Comparison of ENCODE assay signal across 11 cellular contexts in the genomic region with DNA sequence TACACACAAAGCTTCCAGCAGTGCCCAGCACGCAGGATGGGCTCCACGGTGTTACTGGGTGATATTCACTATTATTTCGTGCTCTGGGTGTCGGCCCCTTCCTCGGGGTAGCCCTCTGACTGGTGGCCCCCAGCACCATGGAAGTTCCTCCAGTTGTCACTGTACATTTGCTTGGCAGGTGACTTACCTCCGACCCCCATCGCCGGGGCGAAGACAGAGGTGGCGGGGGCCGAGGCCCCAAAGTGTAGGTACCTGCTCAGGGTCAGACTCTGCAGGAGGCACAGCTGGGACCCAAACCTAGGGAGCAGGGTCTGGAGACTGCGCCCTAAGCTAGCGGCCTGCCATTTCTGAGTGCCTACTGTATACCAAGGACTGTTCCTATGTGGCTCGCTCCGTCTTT.
DNase-seq lines count a peak whose midpoint lies in the region; ATAC-seq and TF ChIP-seq lines count a peak whose summit lies in the region.
"Had no signal": no experiment of that assay in that cellular context is flagged by ENCODE, and none has a peak within 500 bp of the region (broad histone marks: within the 10 kb centered on the region; RNA-seq: fewer than 3 reads in every experiment).

No MANE protein-coding gene starts in this region.

- H2BK15ac ChIP-seq in neuronal stem cell (ENCODE audit: low read length): no peak overlapping the region

- CTCF ChIA-PET in mammary epithelial cell (lab: Charles Lee; ENCODE audit: low non-redundant PET): no interaction called here
- CTCF ChIA-PET in Caco-2 (lab: Charles Lee): no interaction called here

- 98% methylated on average over 15 of the region's 15 CpGs for WGBS in mammary epithelial cell (ENCODE audit: low coverage, missing lambda C conversion rate)
- WGBS in neuronal stem cell (ENCODE audit: extremely low coverage in 2 of 2, insufficient read length in 2 of 2, insufficient replicate concordance in 1 of 2), 2 donors: no CpG with 5 or more reads among the region's 15 CpGs

- H3K4me2 ChIP-seq in mammary epithelial cell (ENCODE audit: insufficient read depth, low read depth, low read length): no peak overlapping the region
- H3K4me2 ChIP-seq in neuronal stem cell (ENCODE audit: insufficient read depth, low read length, poor library complexity, severe bottlenecking): no peak overlapping the region

- peaks cover 9% of the 10 kb centered on the region for H3K79me2 ChIP-seq in mammary epithelial cell (ENCODE audit: insufficient read depth, low read length)

- POLR2A ChIA-PET in Caco-2 (lab: Charles Lee): no interaction called here

- no peaks in the 10 kb centered on the region for H3K9me3 ChIP-seq in breast epithelium
- no peaks in the 10 kb centered on the region for H3K9me3 ChIP-seq in mammary epithelial cell (replicated peaks; ENCODE audit: insufficient read depth, low read length)
- H3K9me3 ChIP-seq in neuronal stem cell (replicated peaks in 1 of 2; ENCODE audit: control insufficient read depth in 2 of 2, insufficient read depth in 1 of 2, low read depth in 1 of 2, low read length in 2 of 2): no peaks in the 10 kb centered on the region
- no peaks in the 10 kb centered on the region for H3K9me3 ChIP-seq in Caco-2

- no TSS peak for BruUV-seq in mammary epithelial cell (replicated peaks; lab: Mats Ljungman, UMichigan)
- no TSS peak for BruUV-seq in Caco-2 (replicated peaks; lab: Mats Ljungman, UMichigan)

- H3K27ac ChIP-seq in breast epithelium: peak overlapping the region; percentile 84 to 88
- H3K27ac ChIP-seq in mammary epithelial cell (ENCODE audit: insufficient read depth, low read depth, low read length): no peak overlapping the region
- H3K27ac ChIP-seq in cingulate gyrus (ENCODE audit: low read depth, low read length): peak overlapping the region; percentile 96
- H3K27ac ChIP-seq in neuronal stem cell (replicated peaks; ENCODE audit: low read length): no peak overlapping the region

- H3K9ac ChIP-seq in mammary epithelial cell (ENCODE audit: insufficient read depth, low read length) (no peak overlapping the region), neuronal stem cell (ENCODE audit: low read depth, low read length, poor library complexity) (no peak overlapping the region)

- peak overlapping the region; percentile 75 for H2BK120ac ChIP-seq in neuronal stem cell (ENCODE audit: low read depth, low read length)

- H3K4me1 ChIP-seq in breast epithelium (peaks cover 12 to 28% of the 10 kb centered on the region in 2 donors), mammary epithelial cell (ENCODE audit: insufficient read depth, low read length) (peaks cover 19% of the 10 kb centered on the region), neuronal stem cell (ENCODE audit: control insufficient read depth in 2 of 2, insufficient read depth in 1 of 2, low read depth in 1 of 2, low read length in 2 of 2) (peaks cover 19 to 21% of the 10 kb centered on the region in 2 donors), Caco-2 (peaks cover 10% of the 10 kb centered on the region)

- H4K91ac ChIP-seq in neuronal stem cell (ENCODE audit: low read depth, low read length, poor library complexity): no peak overlapping the region

- intact Hi-C loops in breast epithelium (cut with DNase I; ENCODE audit: low total_unique reads): no loop called here
- intact Hi-C loops in mammary epithelial cell (cut with micrococcal nuclease): no loop called here
- intact Hi-C loops in Caco-2 (cut with micrococcal nuclease; ENCODE audit: unreplicated experiment): no loop called here

- H4K20me1 ChIP-seq in mammary epithelial cell (ENCODE audit: insufficient read depth, low read length): no peaks in the 10 kb centered on the region

- peak overlapping the region; percentile 16 for H3K27ac Mint-ChIP-seq in type B pancreatic cell
- H3K27ac Mint-ChIP-seq in effector memory CD8-positive, alpha-beta T cell: peak overlapping the region in 1 of 2 donors; percentile 67
- no peak overlapping the region for H3K27ac Mint-ChIP-seq in Caco-2 (ENCODE audit: unreplicated experiment)

- H3K4me1 Mint-ChIP-seq in type B pancreatic cell (ENCODE audit: unreplicated experiment): peaks cover 16% of the 10 kb centered on the region
- H3K4me1 Mint-ChIP-seq in effector memory CD8-positive, alpha-beta T cell (ENCODE audit: low read depth in 2 of 2): peaks cover 14 to 19% of the 10 kb centered on the region in 2 donors
- H3K4me1 Mint-ChIP-seq in Caco-2 (ENCODE audit: low read depth, unreplicated experiment): peaks cover 7% of the 10 kb centered on the region

- H3K36me3 Mint-ChIP-seq in type B pancreatic cell: peaks cover 4% of the 10 kb centered on the region
- peaks cover 18% of the 10 kb centered on the region for H3K36me3 Mint-ChIP-seq in effector memory CD8-positive, alpha-beta T cell (ENCODE audit: insufficient read depth)
- peaks cover 64% of the 10 kb centered on the region for H3K36me3 Mint-ChIP-seq in Caco-2 (ENCODE audit: insufficient read depth, unreplicated experiment)

- H2AFZ ChIP-seq in mammary epithelial cell (ENCODE audit: low read depth, low read length) (no peak overlapping the region), neuronal stem cell (ENCODE audit: low read length) (no peak overlapping the region)

- no peak for TF ChIP-seq CTCF in breast epithelium (IDR thresholded peaks at IDR 0.05)
- TF ChIP-seq CTCF in mammary epithelial cell (conservative IDR thresholded peaks at IDR 0.05 in 1 of 2, IDR thresholded peaks at IDR 0.05 in 1 of 2; ENCODE audit: extremely low read depth in 1 of 2, insufficient read depth in 1 of 2, low read depth in 1 of 2, low read length in 2 of 2): no peak
- no peak for TF ChIP-seq CTCF in type B pancreatic cell (conservative IDR thresholded peaks at IDR 0.05)
- no peak for TF ChIP-seq CTCF in Caco-2 (IDR thresholded peaks at IDR 0.05; ENCODE audit: insufficient read depth in 1 of 2, low read depth in 1 of 2, low read length in 1 of 2, severe bottlenecking in 1 of 2, unreplicated experiment in 1 of 2)

- H2AK5ac ChIP-seq in neuronal stem cell (ENCODE audit: low read depth, low read length): no peak overlapping the region

- H3K23ac ChIP-seq in neuronal stem cell (ENCODE audit: low read depth, low read length, poor library complexity): no peak overlapping the region

- H2BK12ac ChIP-seq in neuronal stem cell (ENCODE audit: low read length): no peak overlapping the region

- H3K18ac ChIP-seq in neuronal stem cell (ENCODE audit: low read length): no peak overlapping the region

- H3K4me3 Mint-ChIP-seq in type B pancreatic cell (no peak overlapping the region), Caco-2 (ENCODE audit: unreplicated experiment) (no peak overlapping the region)
- H3K4me3 Mint-ChIP-seq in effector memory CD8-positive, alpha-beta T cell: no peak overlapping the region

- H3K27me3 Mint-ChIP-seq in type B pancreatic cell: no peaks in the 10 kb centered on the region
- H3K27me3 Mint-ChIP-seq in effector memory CD8-positive, alpha-beta T cell: no peaks in the 10 kb centered on the region
- no peaks in the 10 kb centered on the region for H3K27me3 Mint-ChIP-seq in Caco-2 (ENCODE audit: insufficient read depth, unreplicated experiment)

- H3K9me3 Mint-ChIP-seq in type B pancreatic cell (no peaks in the 10 kb centered on the region), Caco-2 (ENCODE audit: unreplicated experiment) (no peaks in the 10 kb centered on the region)
- no peaks in the 10 kb centered on the region for H3K9me3 Mint-ChIP-seq in effector memory CD8-positive, alpha-beta T cell

- no peak overlapping the region for H3K4ac ChIP-seq in neuronal stem cell (ENCODE audit: low read length)

- no peak overlapping the region for H3K14ac ChIP-seq in neuronal stem cell (ENCODE audit: low read length)

- H3K27me3 ChIP-seq in breast epithelium: no peaks in the 10 kb centered on the region
- H3K27me3 ChIP-seq in mammary epithelial cell (ENCODE audit: insufficient read depth, low read length): no peaks in the 10 kb centered on the region
- peaks cover 0 to 10% (median 0%) of the 10 kb centered on the region in 3 experiments for H3K27me3 ChIP-seq in neuronal stem cell (ENCODE audit: control insufficient read depth in 3 of 3, insufficient read depth in 3 of 3, low read depth in 1 of 3, low read length in 3 of 3)
- H3K27me3 ChIP-seq in Caco-2 (replicated peaks; ENCODE audit: control insufficient read depth, insufficient read depth, low read length): no peaks in the 10 kb centered on the region

- in situ Hi-C loops in mammary epithelial cell (cut with MboI; ENCODE audit: low sequenced_read_pairs in 2 of 2): no loop called here

- no peak overlapping the region for H2BK5ac ChIP-seq in neuronal stem cell (ENCODE audit: low read length)

- ATAC-seq in effector memory CD8-positive, alpha-beta T cell (replicated peaks): no peak

- no peaks in the 10 kb centered on the region for H3K36me3 ChIP-seq in breast epithelium
- H3K36me3 ChIP-seq in mammary epithelial cell (ENCODE audit: insufficient read depth, low read length): peaks cover 10% of the 10 kb centered on the region
- peaks cover 19 to 46% of the 10 kb centered on the region in 2 donors for H3K36me3 ChIP-seq in neuronal stem cell (replicated peaks in 1 of 2; ENCODE audit: control insufficient read depth in 2 of 2, insufficient read depth in 2 of 2, low read length in 2 of 2)
- no peaks in the 10 kb centered on the region; the same call in none of the 2 replicates for H3K36me3 ChIP-seq in Caco-2 (ENCODE audit: control insufficient read depth, insufficient read depth, low read length)

- TF ChIP-seq POLR2A in breast epithelium (IDR thresholded peaks at IDR 0.05): no peak

- H4K8ac ChIP-seq in neuronal stem cell (ENCODE audit: low read depth, low read length): no peak overlapping the region

- dilution Hi-C loops in mammary epithelial cell (cut with HindIII; ENCODE audit: low sequenced_read_pairs): loop anchor here (10.0 kb wide), 2 partner anchors 101 to 341 kb away; no protein-coding TSS in a partner anchor

- peaks cover 5% of the 10 kb centered on the region for H3K79me1 ChIP-seq in neuronal stem cell (ENCODE audit: low read depth, low read length)

- DNase-seq in breast epithelium (ENCODE audit: low spot score in 2 of 2) (no peak), mammary epithelial cell (no peak), neuronal stem cell (ENCODE audit: low spot score) (no peak), type B pancreatic cell (ENCODE audit: extremely low spot score, unreplicated experiment) (no peak), Caco-2 (no peak)
- no peak for DNase-seq in effector CD8-positive, alpha-beta T cell (lab: John Stamatoyannopoulos, UW)
- no peak for DNase-seq in effector memory CD8-positive, alpha-beta T cell
- DNase-seq: activated T-cell treated with anti-CD3 and anti-CD28 coated beads, Interleukin-2, amount 50 U/mL, for 48 hours; DMS53; SW 1271 had no signal

- no peak overlapping the region for H3K4me3 ChIP-seq in breast epithelium
- H3K4me3 ChIP-seq in mammary epithelial cell (replicated peaks in 1 of 3; ENCODE audit: insufficient read depth in 1 of 3, low read depth in 2 of 3, low read length in 3 of 3): no peak overlapping the region
- H3K4me3 ChIP-seq in neuronal stem cell (ENCODE audit: low read length in 2 of 2): no peak overlapping the region
- H3K4me3 ChIP-seq in Caco-2 (ENCODE audit: low read depth, low read length): no peak overlapping the region

Comparison
In these comparisons a context has a peak if more than half of its experiments do, and no peak if none do; other contexts are left out.
1. H3K27ac ChIP-seq: peak in breast epithelium (2 of 2) and cingulate gyrus (single experiment); none in mammary epithelial cell (single experiment) and neuronal stem cell (single experiment).